ENCODE assay signal across 8 cellular contexts in the genomic region with DNA sequence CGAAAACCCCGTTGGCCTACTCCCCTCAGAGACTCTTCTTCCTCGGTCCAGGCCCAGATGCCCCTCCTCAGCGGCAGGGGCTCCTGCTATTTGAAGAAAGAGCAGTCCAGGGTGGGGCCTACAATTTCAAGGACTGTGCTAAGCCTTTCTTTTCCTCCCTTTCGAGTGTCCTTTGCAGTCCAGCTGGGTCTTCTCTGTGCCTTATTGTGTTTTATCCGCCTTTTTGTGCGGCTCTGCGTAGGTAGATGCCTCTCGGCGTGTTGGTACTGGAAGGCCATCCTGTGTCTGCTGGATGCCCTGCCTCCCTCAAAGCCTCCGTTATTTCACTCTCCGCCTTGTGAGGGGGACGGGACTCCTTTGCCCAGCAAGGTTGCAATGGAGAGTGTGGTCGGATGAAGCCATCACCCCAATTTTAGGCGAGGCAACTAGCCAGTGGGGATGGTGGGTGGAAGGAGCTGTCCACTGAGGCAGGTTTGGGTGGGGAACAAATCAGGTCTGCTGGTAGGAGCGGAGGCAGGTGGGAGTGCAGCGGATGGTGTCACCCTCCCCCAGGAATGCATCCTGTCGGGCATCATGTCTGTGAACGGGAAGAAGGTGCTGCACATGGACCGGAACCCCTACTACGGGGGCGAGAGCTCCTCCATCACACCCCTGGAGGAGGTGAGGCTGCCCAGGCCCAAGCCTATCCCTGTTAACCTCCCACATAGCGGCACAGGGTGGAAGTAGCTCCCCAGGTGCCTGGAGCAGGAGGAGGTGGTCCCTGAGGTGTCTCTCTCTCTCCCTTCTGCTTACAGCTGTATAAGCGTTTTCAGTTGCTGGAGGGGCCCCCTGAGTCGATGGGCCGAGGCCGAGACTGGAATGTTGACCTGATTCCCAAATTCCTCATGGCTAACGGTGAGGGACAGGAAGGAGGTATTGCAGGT. TPM values are rescaled to one million over a fixed set of nuclear protein-coding genes. Genes with fewer than 3 reads are reported as not detected.
A peak's percentile ranks its signal among the peaks of the same experiment; 100 is the strongest.
DNase-seq lines count a peak whose midpoint lies in the region; ATAC-seq and TF ChIP-seq lines count a peak whose summit lies in the region.

No MANE protein-coding gene starts in this region.

- DNase-seq in GM23338 (ENCODE audit: low spot score) (no peak), WERI-Rb-1 (no peak), glutamatergic neuron (no peak), SW 1271 (lab: John Stamatoyannopoulos, UW) (no peak)
- no peak for DNase-seq in activated effector memory CD4-positive, alpha-beta T cell treated with anti-CD3 and anti-CD28 coated beads, Interleukin-2, amount 50 U/mL, for 16 hours
- no peak for DNase-seq in NK-92 treated with Interleukin-12 subunit alpha and Interleukin-12 subunit beta, amount 100 ng/mL, for 24 hours (lab: John Stamatoyannopoulos, UW)
- DNase-seq in stimulated activated CD4-positive, alpha-beta T cell treated with anti-CD3 and anti-CD28 coated beads, Interleukin-4, amount 100 ng/mL, for 1 hour: no peak

- no peak overlapping the region for H2AFZ ChIP-seq in GM23338

- peaks cover 13% of the 10 kb centered on the region for H3K79me2 ChIP-seq in GM23338 (replicated peaks; ENCODE audit: insufficient read depth)

- H3K36me3 Mint-ChIP-seq in GM23338 (ENCODE audit: low read depth): peaks cover 31% of the 10 kb centered on the region
- no peaks in the 10 kb centered on the region for H3K36me3 Mint-ChIP-seq in glutamatergic neuron (ENCODE audit: unreplicated experiment)

- H3K27me3 Mint-ChIP-seq in GM23338 (ENCODE audit: insufficient read depth, low read depth, poor library complexity): peaks cover 4% of the 10 kb centered on the region
- peaks cover 9% of the 10 kb centered on the region for H3K27me3 Mint-ChIP-seq in glutamatergic neuron (ENCODE audit: unreplicated experiment)

- TF ChIP-seq CTCF in GM23338 (conservative IDR thresholded peaks at IDR 0.05; ENCODE audit: low read depth in 2 of 2) (no peak), WERI-Rb-1 (IDR thresholded peaks at IDR 0.05; ENCODE audit: low read depth, low read length) (no peak), glutamatergic neuron (IDR thresholded peaks at IDR 0.05; ENCODE audit: partially characterized antibody, unreplicated experiment) (no peak)

- no peaks in the 10 kb centered on the region for H3K36me3 ChIP-seq in GM23338 (ENCODE audit: insufficient read depth)
- H3K36me3 ChIP-seq in WERI-Rb-1: peaks cover 79% of the 10 kb centered on the region
- H3K36me3 ChIP-seq in skeletal muscle satellite cell (ENCODE audit: insufficient read depth, low read length): peaks cover 42% of the 10 kb centered on the region

- H3K4me1 Mint-ChIP-seq in GM23338 (peaks cover 16% of the 10 kb centered on the region), glutamatergic neuron (ENCODE audit: low read depth, unreplicated experiment) (peaks cover 6% of the 10 kb centered on the region)

- no peak overlapping the region for H3K27ac Mint-ChIP-seq in GM23338
- H3K27ac Mint-ChIP-seq in glutamatergic neuron (ENCODE audit: unreplicated experiment): peak overlapping the region; percentile 90

- no peaks in the 10 kb centered on the region for H4K20me1 ChIP-seq in GM23338 (replicated peaks; ENCODE audit: insufficient read depth)

- H3K4me1 ChIP-seq in GM23338 (ENCODE audit: insufficient read depth): no peaks in the 10 kb centered on the region
- H3K4me1 ChIP-seq in skeletal muscle satellite cell (ENCODE audit: control insufficient read depth, insufficient read depth, low read length): peaks cover 11% of the 10 kb centered on the region

- H3K4me3 Mint-ChIP-seq in GM23338: peak overlapping the region; percentile 85
- H3K4me3 Mint-ChIP-seq in glutamatergic neuron (ENCODE audit: unreplicated experiment): peak overlapping the region; percentile 92

- H3K4me3 ChIP-seq in GM23338: peak overlapping the region; percentile 60
- peak overlapping the region; percentile 57 for H3K4me3 ChIP-seq in WERI-Rb-1 (ENCODE audit: low read depth, low read length)
- peak overlapping the region; percentile 79 for H3K4me3 ChIP-seq in skeletal muscle satellite cell (ENCODE audit: low read length)

- no peak overlapping the region for H3K27ac ChIP-seq in GM23338 (ENCODE audit: low read depth)
- H3K27ac ChIP-seq in WERI-Rb-1: peak overlapping the region; percentile 35

- no peak for ATAC-seq in GM23338

- no peaks in the 10 kb centered on the region for H3K9me2 ChIP-seq in GM23338 (ENCODE audit: insufficient read depth)

- H3K27me3 ChIP-seq in GM23338 (ENCODE audit: insufficient read depth) (no peaks in the 10 kb centered on the region), WERI-Rb-1 (ENCODE audit: insufficient read depth, low read depth, severe bottlenecking) (peaks cover 4% of the 10 kb centered on the region), skeletal muscle satellite cell (ENCODE audit: control insufficient read depth, insufficient read depth, low read length) (no peaks in the 10 kb centered on the region)

- H3K9ac ChIP-seq in skeletal muscle satellite cell (ENCODE audit: low read depth, low read length): peak overlapping the region; percentile 83

- H3K9me3 ChIP-seq in WERI-Rb-1 (ENCODE audit: severe bottlenecking) (no peaks in the 10 kb centered on the region), skeletal muscle satellite cell (replicated peaks; ENCODE audit: low read length) (no peaks in the 10 kb centered on the region)

- H3K9me3 Mint-ChIP-seq in GM23338 (no peaks in the 10 kb centered on the region), glutamatergic neuron (ENCODE audit: unreplicated experiment) (peaks cover 4% of the 10 kb centered on the region)

- H3K4me2 ChIP-seq in GM23338 (peak overlapping the region; percentile 76), skeletal muscle satellite cell (ENCODE audit: low read length) (peak overlapping the region; percentile 88)

- H3F3A ChIP-seq in GM23338 (replicated peaks; ENCODE audit: low read depth): no peaks in the 10 kb centered on the region

TF ChIP-seq in GM23338, 12 proteins besides CTCF, POLR2A, EP300 and RAD21 (continues in another document):
- no peak for TF ChIP-seq REST (IDR thresholded peaks at IDR 0.05; ENCODE audit: unreplicated experiment)
- TF ChIP-seq NANOG (IDR thresholded peaks at IDR 0.05; ENCODE audit: borderline replicate concordance): no peak
- TF ChIP-seq, protein P1, sequence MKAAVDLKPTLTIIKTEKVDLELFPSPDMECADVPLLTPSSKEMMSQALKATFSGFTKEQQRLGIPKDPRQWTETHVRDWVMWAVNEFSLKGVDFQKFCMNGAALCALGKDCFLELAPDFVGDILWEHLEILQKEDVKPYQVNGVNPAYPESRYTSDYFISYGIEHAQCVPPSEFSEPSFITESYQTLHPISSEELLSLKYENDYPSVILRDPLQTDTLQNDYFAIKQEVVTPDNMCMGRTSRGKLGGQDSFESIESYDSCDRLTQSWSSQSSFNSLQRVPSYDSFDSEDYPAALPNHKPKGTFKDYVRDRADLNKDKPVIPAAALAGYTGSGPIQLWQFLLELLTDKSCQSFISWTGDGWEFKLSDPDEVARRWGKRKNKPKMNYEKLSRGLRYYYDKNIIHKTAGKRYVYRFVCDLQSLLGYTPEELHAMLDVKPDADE (IDR thresholded peaks at IDR 0.05): no peak
- TF ChIP-seq EZH2 (IDR thresholded peaks at IDR 0.05; ENCODE audit: low read depth, unreplicated experiment): no peak
- no peak for TF ChIP-seq CREB1 (CRISPR knock-in tag; IDR thresholded peaks at IDR 0.05; ENCODE audit: low read depth)

RNA-seq across cellular contexts. Expression of gene GDI1, which starts 1.3 kb away (rescaled TPM):
- total RNA-seq in GM23338 (2014; rRNA removed; shearing (Covaris generic)): 95.9 and 96.1 TPM in 2 replicates
- polyA plus RNA-seq in GM23338 (2016; fragmentation: Nextera tagmentation; extraction: Ambion mirVana): 48.5 and 49.1 TPM in 2 replicates
- total RNA-seq in glutamatergic neuron (ENCODE audit: unreplicated experiment): 730 TPM
- 62.1 and 83.9 TPM in 2 replicates for total RNA-seq in skeletal muscle satellite cell (2012; rRNA removed)

RNA-seq across cellular contexts. Expression of gene FAM50A, which starts 5.7 kb away (rescaled TPM):
- 20.9 and 23.9 TPM in 2 replicates for total RNA-seq in GM23338 (2014; rRNA removed; shearing (Covaris generic))
- polyA plus RNA-seq in GM23338 (2016; fragmentation: Nextera tagmentation; extraction: Ambion mirVana): 77.6 and 91.3 TPM in 2 replicates
- 125 TPM for total RNA-seq in glutamatergic neuron (ENCODE audit: unreplicated experiment)
- total RNA-seq in skeletal muscle satellite cell (2012; rRNA removed): 36.5 and 52.0 TPM in 2 replicates

RNA-seq across cellular contexts. Expression of gene ATP6AP1, which starts 9.8 kb away (rescaled TPM):
- 52.1 and 53.4 TPM in 2 replicates for total RNA-seq in GM23338 (2014; rRNA removed; shearing (Covaris generic))
- polyA plus RNA-seq in GM23338 (2016; fragmentation: Nextera tagmentation; extraction: Ambion mirVana): 37.7 and 39.4 TPM in 2 replicates
- 133 TPM for total RNA-seq in glutamatergic neuron (ENCODE audit: unreplicated experiment)
- total RNA-seq in skeletal muscle satellite cell (2012; rRNA removed): 37.6 and 53.2 TPM in 2 replicates

RNA-seq across cellular contexts. Expression of gene PLXNA3, which starts 19.8 kb away (rescaled TPM):
- 5.4 and 7.0 TPM in 2 replicates for total RNA-seq in GM23338 (2014; rRNA removed; shearing (Covaris generic))
- polyA plus RNA-seq in GM23338 (2016; fragmentation: Nextera tagmentation; extraction: Ambion mirVana): 2.7 and 4.1 TPM in 2 replicates
- 458 TPM for total RNA-seq in glutamatergic neuron (ENCODE audit: unreplicated experiment)
- 10.4 and 17.3 TPM in 2 replicates for total RNA-seq in skeletal muscle satellite cell (2012; rRNA removed)

RNA-seq across cellular contexts. Expression of gene TAFAZZIN, which starts 26.9 kb away (rescaled TPM):
- total RNA-seq in GM23338 (2014; rRNA removed; shearing (Covaris generic)): 36.0 and 43.3 TPM in 2 replicates
- 24.1 and 26.1 TPM in 2 replicates for polyA plus RNA-seq in GM23338 (2016; fragmentation: Nextera tagmentation; extraction: Ambion mirVana)
- total RNA-seq in glutamatergic neuron (ENCODE audit: unreplicated experiment): 40.9 TPM
- 13.1 and 16.0 TPM in 2 replicates for total RNA-seq in skeletal muscle satellite cell (2012; rRNA removed)
